8 cellular contexts compared by ENCODE assay signal in genomic region chr20:36435799-36436541, GRCh38.
DNase-seq lines count a peak whose midpoint lies in the region; ATAC-seq, FAIRE-seq and TF ChIP-seq lines count a peak whose summit lies in the region.

No MANE protein-coding gene starts in this region.

- H3K9me3 ChIP-seq in esophagus (ENCODE audit: control insufficient read depth in 2 of 2, insufficient read depth in 1 of 2, low read depth in 1 of 2, low read length in 1 of 2) (no peaks in the 10 kb centered on the region), muscle layer of colon (ENCODE audit: low read length) (no peaks in the 10 kb centered on the region)

- no peak overlapping the region for H3K9ac ChIP-seq in muscle layer of colon (ENCODE audit: low read length)

- H3K4me1 ChIP-seq in esophagus (ENCODE audit: control insufficient read depth in 2 of 2, insufficient read depth in 2 of 2, low read length in 1 of 2), result peaks cover 3 to 6% of the 10 kb centered on the region in 2 donors
- no peaks in the 10 kb centered on the region for H3K4me1 ChIP-seq in muscle layer of colon (ENCODE audit: insufficient read depth, low read length)

- 18 to 27% methylated on average over 52 of the region's 52 CpGs for whole genome bisulfite sequencing in esophagus, 2 donors

- H3K27me3 ChIP-seq in esophagus (ENCODE audit: control insufficient read depth in 1 of 2, insufficient read depth in 2 of 2, low read length in 2 of 2) (no peaks in the 10 kb centered on the region), muscle layer of colon (ENCODE audit: control insufficient read depth in 1 of 2, insufficient read depth in 2 of 2, low read length in 2 of 2) (peaks cover 6 to 17% of the 10 kb centered on the region in 2 donors)

- DNase-seq in GM12891 (ENCODE audit: insufficient read length, low spot score) (peak; percentile 57), NCI-H526 (lab: John Stamatoyannopoulos, UW) (peak; percentile 92 to 99), activated T-cell treated with anti-CD3 and anti-CD28 coated beads for 24 hours (ENCODE audit: low read depth) (peak; percentile 80)
- DNase-seq in stimulated activated CD8-positive, alpha-beta memory T cell treated with anti-CD3 and anti-CD28 coated beads, Interleukin-7, amount 100 ng/mL, for 24 hours (ENCODE audit: low read depth), result peak; percentile 82

- H3K36me3 ChIP-seq in esophagus (ENCODE audit: control insufficient read depth in 2 of 2, insufficient read depth in 2 of 2, low read length in 1 of 2), result no peaks in the 10 kb centered on the region
- no peaks in the 10 kb centered on the region for H3K36me3 ChIP-seq in muscle layer of colon (ENCODE audit: insufficient read depth, low read length)

- no peak for ATAC-seq in HG02884 (IDR thresholded peaks at IDR 0.05; ENCODE audit: unreplicated experiment)
- ATAC-seq in HG03460 (IDR thresholded peaks at IDR 0.05; ENCODE audit: unreplicated experiment), result no peak

- H3K27ac ChIP-seq in esophagus (ENCODE audit: low read depth in 2 of 2, low read length in 1 of 2), result no peak overlapping the region
- no peak overlapping the region for H3K27ac ChIP-seq in muscle layer of colon (ENCODE audit: low read depth, low read length)

- peak overlapping the region; percentile 39 to 41 for H3K4me3 ChIP-seq in esophagus (ENCODE audit: low read depth in 1 of 2, low read length in 2 of 2)
- peak overlapping the region; percentile 27 to 32 for H3K4me3 ChIP-seq in muscle layer of colon (ENCODE audit: low read depth in 1 of 2, low read length in 2 of 2)

- no peak for TF ChIP-seq POLR2A in GM12891 (IDR thresholded peaks at IDR 0.05; ENCODE audit: low read depth, low read length)

- no peak for FAIRE-seq in GM12891 (lab: Jason Lieb, UNC)

TF ChIP-seq in GM12891, 5 proteins besides CTCF, POLR2A, EP300 and RAD21:
- no peak for TF ChIP-seq SPI1 (IDR thresholded peaks at IDR 0.05; ENCODE audit: low read depth, low read length)
- no peak for TF ChIP-seq TAF1 (IDR thresholded peaks at IDR 0.05; ENCODE audit: low read depth, low read length)
- TF ChIP-seq PAX5 (IDR thresholded peaks at IDR 0.05; ENCODE audit: insufficient read depth, low read length, severe bottlenecking), result no peak
- TF ChIP-seq POLR2AphosphoS5 (IDR thresholded peaks at IDR 0.05; ENCODE audit: low read depth, low read length), result no peak
- TF ChIP-seq POU2F2 (IDR thresholded peaks at IDR 0.05; ENCODE audit: low read depth, low read length), result no peak
TF ChIP-seq in GM12891: peak in this region for 0.
